ENCODE assay signal across 15 cellular contexts in genomic region chr5:111655169-111655924, GRCh38.
DNase-seq lines count a peak whose midpoint lies in the region; ATAC-seq and TF ChIP-seq lines count a peak whose summit lies in the region.
"Had no signal": no experiment of that assay in that cellular context is flagged by ENCODE, and none has a peak within 500 bp of the region (broad histone marks: within the 10 kb centered on the region; RNA-seq: fewer than 3 reads in every experiment).

No MANE protein-coding gene starts in this region.

- no peak overlapping the region for H3K4me3 Mint-ChIP-seq in MCF 10A (ENCODE audit: unreplicated experiment)
- H3K4me3 Mint-ChIP-seq in activated T-helper 2 cell treated with anti-CD3 and anti-CD28 coated beads, Interferon-gamma antibody, Interleukin-2, Interleukin-4, amounts not matched to agents 10 μg/mL and 5 μg/mL and 100 μg/mL, durations not matched to agents 14 hours and 24 hours and 36 hours (ENCODE audit: low read depth): no peak overlapping the region
- H3K4me3 Mint-ChIP-seq: activated T-cell treated with anti-CD3 and anti-CD28 coated beads, Interleukin-2, amount 50 U/mL, for 24 hours; natural killer cell treated with Interleukin-12 subunit alpha and Interleukin-12 subunit beta and Interleukin-15 and Interleukin-18, amount 100 ng/mL, for 72 hours had no signal

- CTCF ChIA-PET in MCF 10A (lab: Yijun Ruan, JAX): interaction anchor here (0.6 to 1.0 kb wide), 2 partner anchors 105 to 1193 kb away, joined by 3 to 4 read pairs; no protein-coding TSS in a partner anchor

- 37% methylated on average over 2 of the region's 2 CpGs for WGBS in urinary bladder

- DNase-seq in MCF 10A (ENCODE audit: unreplicated experiment) (peak; percentile 94), breast epithelium (ENCODE audit: low spot score in 2 of 2) (no peak), epithelial cell of esophagus (ENCODE audit: low read depth) (peak; percentile 60), left lung (no peak), HK-2 (ENCODE audit: unreplicated experiment) (no peak)
- no peak for DNase-seq in activated T-helper 2 cell treated with anti-CD3 and anti-CD28 coated beads, Interferon-gamma antibody, Interleukin-2, Interleukin-4, amounts not matched to agents 10 μg/mL and 5 μg/mL and 100 μg/mL, durations not matched to agents 14 hours and 24 hours and 36 hours (ENCODE audit: low spot score)
- DNase-seq: activated CD4-positive, alpha-beta T cell treated with anti-CD3 and anti-CD28 coated beads for 1 hour; activated T-cell treated with anti-CD3 and anti-CD28 coated beads, Interleukin-2, amount 50 U/mL, for 24 hours; anterior cingulate cortex; DMS53; NCI-H1930 had no signal

- ATAC-seq in left lung (peak; percentile 87), HG03457 (IDR thresholded peaks at IDR 0.05; ENCODE audit: unreplicated experiment) (no peak)
- ATAC-seq: HCT116; natural killer cell treated with Interleukin-12 subunit alpha and Interleukin-12 subunit beta and Interleukin-15 and Interleukin-18, amount 100 ng/mL, for 72 hours had no signal

- H3K9me3 Mint-ChIP-seq in MCF 10A (ENCODE audit: unreplicated experiment): peaks cover 4% of the 10 kb centered on the region
- peaks cover 10% of the 10 kb centered on the region for H3K9me3 Mint-ChIP-seq in activated T-helper 2 cell treated with anti-CD3 and anti-CD28 coated beads, Interferon-gamma antibody, Interleukin-2, Interleukin-4, amounts not matched to agents 10 μg/mL and 5 μg/mL and 100 μg/mL, durations not matched to agents 14 hours and 24 hours and 36 hours
- H3K9me3 Mint-ChIP-seq: natural killer cell treated with Interleukin-12 subunit alpha and Interleukin-12 subunit beta and Interleukin-15 and Interleukin-18, amount 100 ng/mL, for 72 hours had no signal

- no peaks in the 10 kb centered on the region for H3K27me3 Mint-ChIP-seq in MCF 10A (ENCODE audit: insufficient read depth, unreplicated experiment)
- peaks cover 4% of the 10 kb centered on the region for H3K27me3 Mint-ChIP-seq in activated T-helper 2 cell treated with anti-CD3 and anti-CD28 coated beads, Interferon-gamma antibody, Interleukin-2, Interleukin-4, amounts not matched to agents 10 μg/mL and 5 μg/mL and 100 μg/mL, durations not matched to agents 14 hours and 24 hours and 36 hours (ENCODE audit: low read depth)

- POLR2A ChIA-PET in MCF 10A (lab: Yijun Ruan, JAX): interaction anchor here (0.6 to 1.5 kb wide), 4 partner anchors 39 to 1722 kb away, joined by 4 to 5 read pairs (median 4); no protein-coding TSS in a partner anchor

- no peaks in the 10 kb centered on the region for H3K4me1 ChIP-seq in breast epithelium
- no peaks in the 10 kb centered on the region for H3K4me1 ChIP-seq in left lung
- H3K4me1 ChIP-seq in urinary bladder (ENCODE audit: insufficient read depth): no peaks in the 10 kb centered on the region

- no peak overlapping the region for H3K4me3 ChIP-seq in breast epithelium
- no peak overlapping the region for H3K4me3 ChIP-seq in epithelial cell of esophagus (ENCODE audit: low read length)
- no peak overlapping the region for H3K4me3 ChIP-seq in left lung
- no peak overlapping the region for H3K4me3 ChIP-seq in urinary bladder (ENCODE audit: low read depth, low read length)

- peaks cover 5% of the 10 kb centered on the region for H3K4me1 Mint-ChIP-seq in MCF 10A (ENCODE audit: insufficient read depth, unreplicated experiment)
- peaks cover 1% of the 10 kb centered on the region for H3K4me1 Mint-ChIP-seq in activated T-helper 2 cell treated with anti-CD3 and anti-CD28 coated beads, Interferon-gamma antibody, Interleukin-2, Interleukin-4, amounts not matched to agents 10 μg/mL and 5 μg/mL and 100 μg/mL, durations not matched to agents 14 hours and 24 hours and 36 hours (ENCODE audit: low read depth)

- H3K27me3 ChIP-seq in breast epithelium: no peaks in the 10 kb centered on the region
- no peaks in the 10 kb centered on the region for H3K27me3 ChIP-seq in left lung

- no peaks in the 10 kb centered on the region for H3K36me3 Mint-ChIP-seq in MCF 10A (ENCODE audit: insufficient read depth, unreplicated experiment)
- H3K36me3 Mint-ChIP-seq in activated T-helper 2 cell treated with anti-CD3 and anti-CD28 coated beads, Interferon-gamma antibody, Interleukin-2, Interleukin-4, amounts not matched to agents 10 μg/mL and 5 μg/mL and 100 μg/mL, durations not matched to agents 14 hours and 24 hours and 36 hours (ENCODE audit: low read depth): no peaks in the 10 kb centered on the region
- H3K36me3 Mint-ChIP-seq: natural killer cell treated with Interleukin-12 subunit alpha and Interleukin-12 subunit beta and Interleukin-15 and Interleukin-18, amount 100 ng/mL, for 72 hours had no signal

- H3K27ac ChIP-seq in breast epithelium: no peak overlapping the region
- H3K27ac ChIP-seq in left lung: no peak overlapping the region
- peak overlapping the region; percentile 10 for H3K27ac ChIP-seq in urinary bladder (ENCODE audit: low read depth)

- H3K36me3 ChIP-seq in breast epithelium (no peaks in the 10 kb centered on the region), left lung (no peaks in the 10 kb centered on the region), urinary bladder (ENCODE audit: insufficient read depth) (no peaks in the 10 kb centered on the region)

- no peak for TF ChIP-seq CTCF in MCF 10A (IDR thresholded peaks at IDR 0.05; ENCODE audit: unreplicated experiment)
- TF ChIP-seq CTCF in breast epithelium (IDR thresholded peaks at IDR 0.05): no peak
- TF ChIP-seq CTCF in epithelial cell of esophagus (IDR thresholded peaks at IDR 0.05; ENCODE audit: insufficient read depth, low read depth, low read length, missing control alignments): no peak
- no peak for TF ChIP-seq CTCF in left lung (IDR thresholded peaks at IDR 0.05)

- no peak for TF ChIP-seq POLR2A in breast epithelium (IDR thresholded peaks at IDR 0.05)

- intact Hi-C loops in MCF 10A (cut with micrococcal nuclease): loop anchor here (1.0 kb wide), 1 partner anchor 26 kb away; no protein-coding TSS in a partner anchor
- intact Hi-C loops in breast epithelium (cut with DNase I; ENCODE audit: low total_unique reads): no loop called here
- intact Hi-C loops in left lung (cut with DNase I): no loop called here
- intact Hi-C loops in activated T-helper 2 cell treated with anti-CD3 and anti-CD28 coated beads, Interferon-gamma antibody, Interleukin-2, Interleukin-4, amounts not matched to agents 10 μg/mL and 5 μg/mL and 100 μg/mL, durations not matched to agents 14 hours and 24 hours and 36 hours (cut with micrococcal nuclease): no loop called here

- no peak overlapping the region for H3K27ac Mint-ChIP-seq in MCF 10A (ENCODE audit: low read depth, unreplicated experiment)
- H3K27ac Mint-ChIP-seq in activated T-helper 2 cell treated with anti-CD3 and anti-CD28 coated beads, Interferon-gamma antibody, Interleukin-2, Interleukin-4, amounts not matched to agents 10 μg/mL and 5 μg/mL and 100 μg/mL, durations not matched to agents 14 hours and 24 hours and 36 hours: no peak overlapping the region
- H3K27ac Mint-ChIP-seq: activated T-cell treated with anti-CD3 and anti-CD28 coated beads, Interleukin-2, amount 50 U/mL, for 24 hours; natural killer cell treated with Interleukin-12 subunit alpha and Interleukin-12 subunit beta and Interleukin-15 and Interleukin-18, amount 100 ng/mL, for 72 hours had no signal

- BruUV-seq in MCF 10A (replicated peaks; lab: Mats Ljungman, UMichigan): no TSS peak

- no peaks in the 10 kb centered on the region for H3K9me3 ChIP-seq in breast epithelium
- H3K9me3 ChIP-seq in left lung: peaks cover 0 to 6% of the 10 kb centered on the region in 2 donors

Comparison
In these comparisons a context has a peak if more than half of its experiments do, and no peak if none do; other contexts are left out.
1. DNase-seq: peak in MCF 10A (single experiment) and epithelial cell of esophagus (single experiment); none in breast epithelium (0 of 2), left lung (0 of 2), activated T-helper 2 cell treated with anti-CD3 and anti-CD28 coated beads, Interferon-gamma antibody, Interleukin-2, Interleukin-4, amounts not matched to agents 10 μg/mL and 5 μg/mL and 100 μg/mL, durations not matched to agents 14 hours and 24 hours and 36 hours (single experiment) and HK-2 (single experiment).